15 cellular contexts compared by ENCODE assay signal in the genomic region with DNA sequence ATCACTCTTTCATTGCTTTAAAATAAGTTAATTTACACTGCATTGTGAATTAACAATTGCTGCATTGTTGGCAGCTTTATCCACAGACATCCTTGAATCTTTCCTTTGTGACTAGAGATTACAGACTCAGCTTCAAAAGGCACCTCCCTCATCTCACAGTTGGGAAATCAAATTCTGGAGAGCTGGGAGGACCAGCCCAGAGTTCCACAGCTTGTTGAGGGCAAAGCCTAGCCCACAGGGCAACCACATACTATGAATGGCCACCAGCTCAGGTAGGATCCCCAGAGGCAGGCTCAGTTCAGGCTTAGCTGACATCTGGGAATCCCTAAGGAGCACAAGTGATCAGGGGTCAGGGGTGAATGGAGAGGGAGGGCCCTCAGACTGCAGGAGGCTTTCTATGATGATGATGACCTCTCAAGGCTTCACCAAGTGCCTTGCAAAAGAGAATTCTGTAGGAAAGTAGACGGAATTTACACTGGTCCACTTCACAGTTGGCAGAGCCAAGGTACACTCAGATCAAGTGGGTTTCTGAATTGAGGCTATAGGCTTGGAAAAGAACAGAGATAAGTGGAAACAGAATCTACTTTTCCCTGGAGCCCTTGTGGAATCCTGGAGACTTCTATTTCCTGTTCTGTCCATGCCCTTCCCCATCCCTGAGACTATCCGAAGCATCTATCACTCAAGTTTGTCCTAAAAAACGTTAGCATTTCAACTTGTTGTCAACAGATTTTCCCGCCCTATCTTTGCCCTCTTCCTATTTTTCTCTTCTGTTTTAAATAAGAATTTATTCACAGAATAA. TPM values are rescaled to one million over a fixed set of nuclear protein-coding genes. Genes with fewer than 3 reads are reported as not detected.
DNase-seq lines count a peak whose midpoint lies in the region; ATAC-seq and TF ChIP-seq lines count a peak whose summit lies in the region.
"Had no signal": no experiment of that assay in that cellular context is flagged by ENCODE, and none has a peak within 500 bp of the region (broad histone marks: within the 10 kb centered on the region; RNA-seq: fewer than 3 reads in every experiment).

No MANE protein-coding gene starts in this region.

- no peak overlapping the region for H3K27ac ChIP-seq in osteoblast (ENCODE audit: low read depth, low read length)
- H3K27ac ChIP-seq: left ventricle myocardium inferior, SJSA1 had no signal

- no peak overlapping the region for H3K4me3 Mint-ChIP-seq in activated CD4-positive, alpha-beta memory T cell treated with anti-CD3 and anti-CD28 coated beads, Interleukin-2, amount 10 ng/mL, durations not matched to agents 7 days and 5 days
- no peak overlapping the region for H3K4me3 Mint-ChIP-seq in activated CD4-positive, alpha-beta memory T cell treated with anti-CD3 and anti-CD28 coated beads for 36 hours
- peak overlapping the region; percentile 40 to 89 (median 70) for H3K4me3 Mint-ChIP-seq in IgD-negative memory B cell
- no peak overlapping the region for H3K4me3 Mint-ChIP-seq in activated CD8-positive, alpha-beta T cell treated with anti-CD3 and anti-CD28 coated beads for 36 hours
- H3K4me3 Mint-ChIP-seq: nephron had no signal

- no peak overlapping the region for H3K4me3 ChIP-seq in osteoblast (ENCODE audit: insufficient read depth, low read length)
- H3K4me3 ChIP-seq: left ventricle myocardium inferior, SJSA1 had no signal

- peaks cover 41% of the 10 kb centered on the region for H3K4me1 Mint-ChIP-seq in activated CD4-positive, alpha-beta memory T cell treated with anti-CD3 and anti-CD28 coated beads, Interleukin-2, amount 10 ng/mL, durations not matched to agents 7 days and 5 days
- H3K4me1 Mint-ChIP-seq in activated CD4-positive, alpha-beta memory T cell treated with anti-CD3 and anti-CD28 coated beads for 36 hours (ENCODE audit: low read depth): peaks cover 37% of the 10 kb centered on the region
- H3K4me1 Mint-ChIP-seq in IgD-negative memory B cell: peaks cover 55 to 62% (median 61%) of the 10 kb centered on the region in 3 donors
- H3K4me1 Mint-ChIP-seq in activated CD8-positive, alpha-beta T cell treated with anti-CD3 and anti-CD28 coated beads for 36 hours (ENCODE audit: low read depth): peaks cover 32% of the 10 kb centered on the region

- H3K27me3 ChIP-seq in osteoblast (ENCODE audit: insufficient read depth, low read length): no peaks in the 10 kb centered on the region
- H3K27me3 ChIP-seq: SJSA1 had no signal

- no peaks in the 10 kb centered on the region for H3K36me3 ChIP-seq in osteoblast (ENCODE audit: insufficient read depth, low read length)

- TF ChIP-seq CTCF in activated CD8-positive, alpha-beta T cell treated with anti-CD3 and anti-CD28 coated beads for 36 hours (IDR thresholded peaks at IDR 0.05): no peak
- TF ChIP-seq CTCF in osteoblast (IDR thresholded peaks at IDR 0.05; ENCODE audit: extremely low read depth, low read depth, low read length): no peak

- H4K20me1 ChIP-seq in osteoblast (ENCODE audit: insufficient read depth, low read length): no peaks in the 10 kb centered on the region

- peak overlapping the region; percentile 71 for H3K27ac Mint-ChIP-seq in activated CD4-positive, alpha-beta memory T cell treated with anti-CD3 and anti-CD28 coated beads, Interleukin-2, amount 10 ng/mL, durations not matched to agents 7 days and 5 days
- H3K27ac Mint-ChIP-seq in activated CD4-positive, alpha-beta memory T cell treated with anti-CD3 and anti-CD28 coated beads for 36 hours: no peak overlapping the region
- peak overlapping the region; percentile 60 to 90 (median 89) for H3K27ac Mint-ChIP-seq in IgD-negative memory B cell
- peak overlapping the region; percentile 46 for H3K27ac Mint-ChIP-seq in activated CD8-positive, alpha-beta T cell treated with anti-CD3 and anti-CD28 coated beads for 36 hours
- H3K27ac Mint-ChIP-seq: nephron had no signal

- H3K4me2 ChIP-seq in osteoblast (ENCODE audit: insufficient read depth, low read length): no peak overlapping the region

- POLR2A ChIA-PET in activated CD4-positive, alpha-beta memory T cell treated with anti-CD3 and anti-CD28 coated beads, Interleukin-2, amount 10 ng/mL, durations not matched to agents 7 days and 5 days (lab: Charles Lee): interaction anchor here (0.9 to 2.0 kb wide), 3 partner anchors 9 to 17 kb away, joined by 3 to 5 read pairs (median 4); no protein-coding TSS in a partner anchor
- POLR2A ChIA-PET in activated CD4-positive, alpha-beta memory T cell treated with anti-CD3 and anti-CD28 coated beads for 36 hours (lab: Charles Lee): no interaction called here
- POLR2A ChIA-PET in activated CD8-positive, alpha-beta T cell treated with anti-CD3 and anti-CD28 coated beads for 36 hours (lab: Charles Lee): interaction anchor here (1.0 kb wide), 1 partner anchor 11 kb away, joined by 3 read pairs; no protein-coding TSS in a partner anchor

- CTCF ChIA-PET in activated CD4-positive, alpha-beta memory T cell treated with anti-CD3 and anti-CD28 coated beads, Interleukin-2, amount 10 ng/mL, durations not matched to agents 7 days and 5 days (lab: Charles Lee): interaction anchor here (1.3 kb wide), 1 partner anchor 17 kb away, joined by 3 read pairs; no protein-coding TSS in a partner anchor
- CTCF ChIA-PET in activated CD4-positive, alpha-beta memory T cell treated with anti-CD3 and anti-CD28 coated beads for 36 hours (lab: Charles Lee): interaction anchor here (3.0 kb wide), 1 partner anchor 8 kb away, joined by 13 read pairs; no protein-coding TSS in a partner anchor
- CTCF ChIA-PET in activated CD8-positive, alpha-beta T cell treated with anti-CD3 and anti-CD28 coated beads for 36 hours (lab: Charles Lee): interaction anchor here (1.2 to 1.9 kb wide), 5 partner anchors 8 to 411 kb away, joined by 3 to 12 read pairs (median 3); a partner anchor contains a TSS

- H3K9me3 ChIP-seq in osteoblast (ENCODE audit: low read depth, low read length): no peaks in the 10 kb centered on the region
- H3K9me3 ChIP-seq: left ventricle myocardium inferior, SJSA1 had no signal

- no peaks in the 10 kb centered on the region for H3K79me2 ChIP-seq in osteoblast (ENCODE audit: insufficient read depth, low read length)

- H3K9me3 Mint-ChIP-seq in activated CD4-positive, alpha-beta memory T cell treated with anti-CD3 and anti-CD28 coated beads, Interleukin-2, amount 10 ng/mL, durations not matched to agents 7 days and 5 days: no peaks in the 10 kb centered on the region
- no peaks in the 10 kb centered on the region for H3K9me3 Mint-ChIP-seq in activated CD4-positive, alpha-beta memory T cell treated with anti-CD3 and anti-CD28 coated beads for 36 hours
- no peaks in the 10 kb centered on the region for H3K9me3 Mint-ChIP-seq in IgD-negative memory B cell
- H3K9me3 Mint-ChIP-seq in activated CD8-positive, alpha-beta T cell treated with anti-CD3 and anti-CD28 coated beads for 36 hours: no peaks in the 10 kb centered on the region
- H3K9me3 Mint-ChIP-seq: nephron had no signal

- intact Hi-C loops in activated CD4-positive, alpha-beta memory T cell treated with anti-CD3 and anti-CD28 coated beads for 36 hours (cut with micrococcal nuclease): no loop called here
- intact Hi-C loops in activated CD8-positive, alpha-beta T cell treated with anti-CD3 and anti-CD28 coated beads for 36 hours (cut with micrococcal nuclease): no loop called here
- intact Hi-C loops in Right ventricle myocardium inferior (cut with DNase I): no loop called here

- DNase-seq in activated CD4-positive, alpha-beta memory T cell treated with anti-CD3 and anti-CD28 coated beads, Interleukin-2, amount 10 ng/mL, durations not matched to agents 7 days and 5 days: no peak
- DNase-seq in activated CD4-positive, alpha-beta memory T cell treated with anti-CD3 and anti-CD28 coated beads for 36 hours: no peak
- no peak for DNase-seq in activated CD8-positive, alpha-beta T cell treated with anti-CD3 and anti-CD28 coated beads for 36 hours
- DNase-seq in osteoblast (ENCODE audit: insufficient read length, low spot score, missing footprints): peak; percentile 6
- DNase-seq in Right ventricle myocardium inferior (ENCODE audit: missing footprints): no peak
- DNase-seq in A172 (ENCODE audit: low spot score): no peak
- DNase-seq: central memory CD4-positive, alpha-beta T cell; left ventricle myocardium inferior; NCI-H2227 treated with DMSO at 0.1 percent for 48 hours; retina had no signal

- no peak for ATAC-seq in activated CD8-positive, alpha-beta T cell treated with anti-CD3 and anti-CD28 coated beads for 36 hours
- ATAC-seq in GM18907 (IDR thresholded peaks at IDR 0.05; ENCODE audit: unreplicated experiment): no peak
- no peak for ATAC-seq in Right ventricle myocardium inferior

- no peak overlapping the region for H2AFZ ChIP-seq in osteoblast (ENCODE audit: low read length)

- H3K27me3 Mint-ChIP-seq in activated CD4-positive, alpha-beta memory T cell treated with anti-CD3 and anti-CD28 coated beads, Interleukin-2, amount 10 ng/mL, durations not matched to agents 7 days and 5 days: no peaks in the 10 kb centered on the region
- no peaks in the 10 kb centered on the region for H3K27me3 Mint-ChIP-seq in activated CD4-positive, alpha-beta memory T cell treated with anti-CD3 and anti-CD28 coated beads for 36 hours
- H3K27me3 Mint-ChIP-seq in IgD-negative memory B cell: no peaks in the 10 kb centered on the region
- no peaks in the 10 kb centered on the region for H3K27me3 Mint-ChIP-seq in activated CD8-positive, alpha-beta T cell treated with anti-CD3 and anti-CD28 coated beads for 36 hours

- no peaks in the 10 kb centered on the region for H3K4me1 ChIP-seq in osteoblast (ENCODE audit: insufficient read depth, low read length)
- H3K4me1 ChIP-seq: SJSA1 had no signal

- peaks cover 36% of the 10 kb centered on the region for H3K36me3 Mint-ChIP-seq in activated CD4-positive, alpha-beta memory T cell treated with anti-CD3 and anti-CD28 coated beads, Interleukin-2, amount 10 ng/mL, durations not matched to agents 7 days and 5 days (ENCODE audit: low read depth)
- H3K36me3 Mint-ChIP-seq in activated CD4-positive, alpha-beta memory T cell treated with anti-CD3 and anti-CD28 coated beads for 36 hours: peaks cover 9% of the 10 kb centered on the region
- peaks cover 5% of the 10 kb centered on the region for H3K36me3 Mint-ChIP-seq in IgD-negative memory B cell
- H3K36me3 Mint-ChIP-seq in activated CD8-positive, alpha-beta T cell treated with anti-CD3 and anti-CD28 coated beads for 36 hours (ENCODE audit: low read depth): peaks cover 10% of the 10 kb centered on the region

RNA-seq across cellular contexts. Expression of a gene that starts 13.2 kb away (rescaled TPM):
- 10 to 100 TPM; 19.6 to 19.9 TPM for total RNA-seq in activated CD4-positive, alpha-beta memory T cell treated with anti-CD3 and anti-CD28 coated beads, Interleukin-2, amount 10 ng/mL, durations not matched to agents 7 days and 5 days
- 10 to 100 TPM; 11.7 to 14.4 TPM for total RNA-seq in activated CD4-positive, alpha-beta memory T cell treated with anti-CD3 and anti-CD28 coated beads for 36 hours
- 34.0 TPM for polyA plus RNA-seq in IgD-negative memory B cell
- total RNA-seq in activated CD8-positive, alpha-beta T cell treated with anti-CD3 and anti-CD28 coated beads for 36 hours: 10 to 100 TPM in 1 of 2 experiments, 1 to 10 TPM in 1; 9.9 to 12.9 TPM
- total RNA-seq in osteoblast (under 0.01 and 0.36 TPM in 2 replicates), Right ventricle myocardium inferior (not detected)
- not detected in 2 replicates for total RNA-seq in A172 (2014; rRNA removed; shearing (Covaris generic))
- total RNA-seq: SJSA1, temporal lobe had no signal

RNA-seq across cellular contexts. Expression of a gene that starts 33.7 kb away (rescaled TPM):
- 1 to 10 TPM; 2.5 to 2.6 TPM for total RNA-seq in activated CD4-positive, alpha-beta memory T cell treated with anti-CD3 and anti-CD28 coated beads, Interleukin-2, amount 10 ng/mL, durations not matched to agents 7 days and 5 days
- 1 to 10 TPM; 3.3 to 4.4 TPM for total RNA-seq in activated CD4-positive, alpha-beta memory T cell treated with anti-CD3 and anti-CD28 coated beads for 36 hours
- 0.50 TPM for polyA plus RNA-seq in IgD-negative memory B cell
- total RNA-seq in activated CD8-positive, alpha-beta T cell treated with anti-CD3 and anti-CD28 coated beads for 36 hours: 1 to 10 TPM; 2.0 to 3.3 TPM
- total RNA-seq in osteoblast (3.5 and 4.0 TPM in 2 replicates), Right ventricle myocardium inferior (1.8 TPM)
- 8.7 and 9.4 TPM in 2 replicates for total RNA-seq in A172 (2014; rRNA removed; shearing (Covaris generic))

Comparison
In these comparisons a context has a peak if more than half of its experiments do, and no peak if none do; other contexts are left out.
1. H3K4me3 Mint-ChIP-seq: peak in IgD-negative memory B cell (4 of 4); none in activated CD4-positive, alpha-beta memory T cell treated with anti-CD3 and anti-CD28 coated beads, Interleukin-2, amount 10 ng/mL, durations not matched to agents 7 days and 5 days (single experiment), activated CD4-positive, alpha-beta memory T cell treated with anti-CD3 and anti-CD28 coated beads for 36 hours (single experiment) and activated CD8-positive, alpha-beta T cell treated with anti-CD3 and anti-CD28 coated beads for 36 hours (single experiment).